In the genomic region with DNA sequence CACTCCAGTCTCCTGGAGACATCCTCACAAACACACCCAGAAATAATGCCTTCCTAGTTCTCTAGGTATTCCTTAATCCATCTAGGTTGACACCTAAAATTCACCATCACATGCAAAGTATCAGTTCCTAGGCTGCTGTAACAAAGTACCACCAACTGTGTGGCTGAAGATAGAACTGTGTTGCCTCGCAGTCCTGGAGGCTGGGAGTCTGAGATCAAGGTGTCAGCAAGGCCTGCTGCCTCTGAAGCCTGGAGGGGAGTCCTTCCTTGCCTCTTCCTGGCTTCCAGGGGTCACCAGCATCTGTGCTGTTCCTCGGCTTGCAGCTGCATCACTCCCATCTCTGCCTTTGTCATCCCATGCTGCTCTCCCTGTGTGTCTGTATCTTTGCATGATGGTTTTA, we compare ENCODE assay signal across 24 cellular contexts. TPM values are rescaled to one million over a fixed set of nuclear protein-coding genes. Genes with fewer than 3 reads are reported as not detected.
A peak's percentile ranks its signal among the peaks of the same experiment; 100 is the strongest.
DNase-seq lines count a peak whose midpoint lies in the region; ATAC-seq and TF ChIP-seq lines count a peak whose summit lies in the region.
"Had no signal": no experiment of that assay in that cellular context is flagged by ENCODE, and none has a peak within 500 bp of the region (broad histone marks: within the 10 kb centered on the region; RNA-seq: fewer than 3 reads in every experiment).

No MANE protein-coding gene starts in this region.

- H3K36me3 ChIP-seq in right atrium auricular region (no peaks in the 10 kb centered on the region), heart left ventricle (no peaks in the 10 kb centered on the region), endodermal cell (ENCODE audit: control insufficient read depth, insufficient read depth, low read length) (no peaks in the 10 kb centered on the region)
- H3K36me3 ChIP-seq: BE2C; BLaER1 treated with 17β-estradiol and CSF1 and Interleukin-3, amounts not matched to agents 10 nM and 100 nM had no signal

- WGBS in heart left ventricle, 4 donors, result 67 to 81% (median 77%) methylated on average over 2 of the region's 2 CpGs
- 80 to 100% methylated on average over 1 to 2 of the region's 2 CpGs for WGBS in endodermal cell (ENCODE audit: insufficient coverage in 1 of 2, insufficient read length in 1 of 2), 2 experiments

- intact Hi-C loops in heart left ventricle (cut with DNase I), result no loop called here
- intact Hi-C loops in activated T-helper 2 cell treated with anti-CD3 and anti-CD28 coated beads, Interferon-gamma antibody, Interleukin-2, Interleukin-4, amounts not matched to agents 10 μg/mL and 5 μg/mL and 100 μg/mL, durations not matched to agents 14 hours and 24 hours and 36 hours (cut with micrococcal nuclease), result no loop called here

- peaks cover 70% of the 10 kb centered on the region for H3K4me1 Mint-ChIP-seq in endodermal cell
- H3K4me1 Mint-ChIP-seq in stimulated activated effector memory CD8-positive, alpha-beta T cell treated with anti-CD3 and anti-CD28 coated beads, Interleukin-12 subunit alpha, Interleukin-12 subunit beta, amount 100 ng/mL, for 72 hours, result peaks cover 8% of the 10 kb centered on the region
- H3K4me1 Mint-ChIP-seq in activated T-helper 2 cell treated with anti-CD3 and anti-CD28 coated beads, Interferon-gamma antibody, Interleukin-2, Interleukin-4, amounts not matched to agents 10 μg/mL and 5 μg/mL and 100 μg/mL, durations not matched to agents 14 hours and 24 hours and 36 hours (ENCODE audit: low read depth), result peaks cover 8% of the 10 kb centered on the region

- H3K27me3 ChIP-seq in right atrium auricular region (no peaks in the 10 kb centered on the region), heart left ventricle (peaks cover 0 to 40% (median 0%) of the 10 kb centered on the region in 9 donors), endodermal cell (ENCODE audit: control insufficient read depth, insufficient read depth, low read length, poor library complexity, severe bottlenecking) (no peaks in the 10 kb centered on the region)
- H3K27me3 ChIP-seq: BE2C had no signal

- ATAC-seq in heart left ventricle, result no peak
- ATAC-seq in stimulated activated effector memory CD8-positive, alpha-beta T cell treated with anti-CD3 and anti-CD28 coated beads, Interleukin-12 subunit alpha, Interleukin-12 subunit beta, amount 100 ng/mL, for 72 hours, result no peak
- ATAC-seq: A549, GM23338, HCT116 had no signal

- peaks cover 0 to under 1% of the 10 kb centered on the region in 2 donors for H3K4me1 ChIP-seq in right atrium auricular region
- peaks cover 0 to 17% (median 7%) of the 10 kb centered on the region in 12 donors for H3K4me1 ChIP-seq in heart left ventricle
- H3K4me1 ChIP-seq in endodermal cell (ENCODE audit: control insufficient read depth, insufficient read depth, low read length), result peaks cover 20% of the 10 kb centered on the region
- H3K4me1 ChIP-seq: A549, BE2C had no signal

- no peak overlapping the region for H3K4me3 Mint-ChIP-seq in endodermal cell
- no peak overlapping the region for H3K4me3 Mint-ChIP-seq in stimulated activated effector memory CD8-positive, alpha-beta T cell treated with anti-CD3 and anti-CD28 coated beads, Interleukin-12 subunit alpha, Interleukin-12 subunit beta, amount 100 ng/mL, for 72 hours
- no peak overlapping the region for H3K4me3 Mint-ChIP-seq in activated T-helper 2 cell treated with anti-CD3 and anti-CD28 coated beads, Interferon-gamma antibody, Interleukin-2, Interleukin-4, amounts not matched to agents 10 μg/mL and 5 μg/mL and 100 μg/mL, durations not matched to agents 14 hours and 24 hours and 36 hours (ENCODE audit: low read depth)
- H3K4me3 Mint-ChIP-seq: CD4-positive, alpha-beta T cell; CD8-positive, alpha-beta memory T cell; GM23338; H9 had no signal

- TF ChIP-seq CTCF in right atrium auricular region (IDR thresholded peaks at IDR 0.05) (no peak), heart left ventricle (IDR thresholded peaks at IDR 0.05) (no peak), endodermal cell (conservative IDR thresholded peaks at IDR 0.05) (no peak)

- H3K27me3 Mint-ChIP-seq in endodermal cell (ENCODE audit: insufficient read depth), result no peaks in the 10 kb centered on the region
- no peaks in the 10 kb centered on the region for H3K27me3 Mint-ChIP-seq in activated T-helper 2 cell treated with anti-CD3 and anti-CD28 coated beads, Interferon-gamma antibody, Interleukin-2, Interleukin-4, amounts not matched to agents 10 μg/mL and 5 μg/mL and 100 μg/mL, durations not matched to agents 14 hours and 24 hours and 36 hours (ENCODE audit: low read depth)
- H3K27me3 Mint-ChIP-seq: CD4-positive, alpha-beta T cell; CD8-positive, alpha-beta memory T cell had no signal

- H3K9me3 ChIP-seq in right atrium auricular region (no peaks in the 10 kb centered on the region), heart left ventricle (no peaks in the 10 kb centered on the region), endodermal cell (ENCODE audit: control insufficient read depth, low read length) (no peaks in the 10 kb centered on the region)
- H3K9me3 ChIP-seq: A549; BE2C; BLaER1 treated with 17β-estradiol and CSF1 and Interleukin-3, amounts not matched to agents 10 nM and 100 nM had no signal

- H3K27ac ChIP-seq in right atrium auricular region (no peak overlapping the region), heart left ventricle (no peak overlapping the region), endodermal cell (ENCODE audit: low read depth, low read length) (no peak overlapping the region)
- H3K27ac ChIP-seq: A549; BLaER1 treated with 17β-estradiol and CSF1 and Interleukin-3, amounts not matched to agents 10 nM and 100 nM had no signal

- H3K9ac ChIP-seq in endodermal cell (ENCODE audit: extremely low read depth, low read length, poor library complexity, severe bottlenecking), result no peak overlapping the region
- H3K9ac ChIP-seq: BLaER1 treated with 17β-estradiol and CSF1 and Interleukin-3, amounts not matched to agents 10 nM and 100 nM had no signal

- H3K27ac Mint-ChIP-seq in endodermal cell, result peak overlapping the region; percentile 65
- peak overlapping the region; percentile 27 for H3K27ac Mint-ChIP-seq in stimulated activated effector memory CD8-positive, alpha-beta T cell treated with anti-CD3 and anti-CD28 coated beads, Interleukin-12 subunit alpha, Interleukin-12 subunit beta, amount 100 ng/mL, for 72 hours
- H3K27ac Mint-ChIP-seq in activated T-helper 2 cell treated with anti-CD3 and anti-CD28 coated beads, Interferon-gamma antibody, Interleukin-2, Interleukin-4, amounts not matched to agents 10 μg/mL and 5 μg/mL and 100 μg/mL, durations not matched to agents 14 hours and 24 hours and 36 hours, result no peak overlapping the region
- H3K27ac Mint-ChIP-seq: CD4-positive, alpha-beta T cell; CD8-positive, alpha-beta memory T cell; GM23338; H9 had no signal

- H3K4me3 ChIP-seq in right atrium auricular region (no peak overlapping the region), heart left ventricle (no peak overlapping the region), endodermal cell (ENCODE audit: low read length) (no peak overlapping the region)
- H3K4me3 ChIP-seq: A549; BLaER1 treated with 17β-estradiol and CSF1 and Interleukin-3, amounts not matched to agents 10 nM and 100 nM; GM23338 had no signal

- H3K9me3 Mint-ChIP-seq in endodermal cell, result no peaks in the 10 kb centered on the region
- H3K9me3 Mint-ChIP-seq in stimulated activated effector memory CD8-positive, alpha-beta T cell treated with anti-CD3 and anti-CD28 coated beads, Interleukin-12 subunit alpha, Interleukin-12 subunit beta, amount 100 ng/mL, for 72 hours, result no peaks in the 10 kb centered on the region
- no peaks in the 10 kb centered on the region for H3K9me3 Mint-ChIP-seq in activated T-helper 2 cell treated with anti-CD3 and anti-CD28 coated beads, Interferon-gamma antibody, Interleukin-2, Interleukin-4, amounts not matched to agents 10 μg/mL and 5 μg/mL and 100 μg/mL, durations not matched to agents 14 hours and 24 hours and 36 hours
- H3K9me3 Mint-ChIP-seq: CD4-positive, alpha-beta T cell; CD8-positive, alpha-beta memory T cell; GM23338; H9 had no signal

- H3K36me3 Mint-ChIP-seq in endodermal cell (ENCODE audit: low read depth), result no peaks in the 10 kb centered on the region
- no peaks in the 10 kb centered on the region for H3K36me3 Mint-ChIP-seq in stimulated activated effector memory CD8-positive, alpha-beta T cell treated with anti-CD3 and anti-CD28 coated beads, Interleukin-12 subunit alpha, Interleukin-12 subunit beta, amount 100 ng/mL, for 72 hours
- no peaks in the 10 kb centered on the region for H3K36me3 Mint-ChIP-seq in activated T-helper 2 cell treated with anti-CD3 and anti-CD28 coated beads, Interferon-gamma antibody, Interleukin-2, Interleukin-4, amounts not matched to agents 10 μg/mL and 5 μg/mL and 100 μg/mL, durations not matched to agents 14 hours and 24 hours and 36 hours (ENCODE audit: low read depth)
- H3K36me3 Mint-ChIP-seq: CD8-positive, alpha-beta memory T cell had no signal

- DNase-seq in right atrium auricular region (ENCODE audit: low spot score), result peak; percentile 34
- no peak for DNase-seq in heart left ventricle
- peak; percentile 53 for DNase-seq in endodermal cell
- DNase-seq in stimulated activated effector memory CD8-positive, alpha-beta T cell treated with anti-CD3 and anti-CD28 coated beads, Interleukin-12 subunit alpha, Interleukin-12 subunit beta, amount 100 ng/mL, for 72 hours (ENCODE audit: low spot score in 2 of 2), result no peak
- DNase-seq in activated T-helper 2 cell treated with anti-CD3 and anti-CD28 coated beads, Interferon-gamma antibody, Interleukin-2, Interleukin-4, amounts not matched to agents 10 μg/mL and 5 μg/mL and 100 μg/mL, durations not matched to agents 14 hours and 24 hours and 36 hours (ENCODE audit: low spot score), result no peak
- no peak for DNase-seq in NCI-H2196 (lab: John Stamatoyannopoulos, UW; ENCODE audit: unreplicated experiment)
- no peak for DNase-seq in T-helper 1 cell
- DNase-seq: 8988T; ACHN; AML-193; BE2C; CD4-positive, alpha-beta T cell; CD8-positive, alpha-beta memory T cell; DMS 273 treated with DMSO at 0.1 percent for 48 hours; DMS79; EL; GF-D8; H9 had no signal

- no peak for TF ChIP-seq POLR2A in heart left ventricle (IDR thresholded peaks at IDR 0.05)

RNA-seq across cellular contexts. Expression of a gene that starts 36.3 kb away (rescaled TPM):
- 10 to 100 TPM; 20.7 to 21.8 TPM for total RNA-seq in right atrium auricular region
- 10 to 100 TPM; 23.7 to 38.3 (median 31.3) TPM for total RNA-seq in heart left ventricle
- 10 to 100 TPM in 1 of 2 donors, 1 to 10 TPM in 1; 9.3 to 15.3 TPM for polyA plus RNA-seq in heart left ventricle
- total RNA-seq in endodermal cell, result 10 to 100 TPM; 39.0 to 43.0 TPM
- polyA plus RNA-seq in endodermal cell (2013, experiment 1 of 2), result 30.6 TPM
- 28.4 TPM for polyA plus RNA-seq in endodermal cell (2013, experiment 2 of 2)
- 39.3 and 39.9 TPM in 2 replicates for total RNA-seq in activated T-helper 2 cell treated with anti-CD3 and anti-CD28 coated beads, Interferon-gamma antibody, Interleukin-2, Interleukin-4, amounts not matched to agents 10 μg/mL and 5 μg/mL and 100 μg/mL, durations not matched to agents 14 hours and 24 hours and 36 hours

RNA-seq across cellular contexts. Expression of a gene that starts 54.9 kb away (rescaled TPM):
- total RNA-seq in right atrium auricular region (not detected), heart left ventricle (under 1 TPM in 8 of 9 donors, not detected in 1; 0.12 to 0.61 (median 0.39) TPM), endodermal cell (under 1 TPM; 0.38 to 0.64 TPM)
- under 1 TPM; 0.11 to 0.12 TPM for polyA plus RNA-seq in heart left ventricle
- polyA plus RNA-seq in endodermal cell (2013, experiment 1 of 2), result not detected
- 0.87 TPM for polyA plus RNA-seq in endodermal cell (2013, experiment 2 of 2)
- not detected in 2 replicates for total RNA-seq in activated T-helper 2 cell treated with anti-CD3 and anti-CD28 coated beads, Interferon-gamma antibody, Interleukin-2, Interleukin-4, amounts not matched to agents 10 μg/mL and 5 μg/mL and 100 μg/mL, durations not matched to agents 14 hours and 24 hours and 36 hours
- total RNA-seq: CD4-positive, alpha-beta T cell; CD8-positive, alpha-beta memory T cell; GM23338; H4; H9 had no signal
- polyA plus RNA-seq: A549; CD14-positive monocyte; CD8-positive, alpha-beta memory T cell; GM23338 had no signal

Comparison
In these comparisons a context has a peak if more than half of its experiments do, and no peak if none do; other contexts are left out.
1. DNase-seq: peak in right atrium auricular region (single experiment) and endodermal cell (single experiment); none in heart left ventricle (0 of 5), stimulated activated effector memory CD8-positive, alpha-beta T cell treated with anti-CD3 and anti-CD28 coated beads, Interleukin-12 subunit alpha, Interleukin-12 subunit beta, amount 100 ng/mL, for 72 hours (0 of 2), activated T-helper 2 cell treated with anti-CD3 and anti-CD28 coated beads, Interferon-gamma antibody, Interleukin-2, Interleukin-4, amounts not matched to agents 10 μg/mL and 5 μg/mL and 100 μg/mL, durations not matched to agents 14 hours and 24 hours and 36 hours (single experiment), NCI-H2196 (single experiment) and T-helper 1 cell (0 of 5).